ENCODE assay signal across 15 cellular contexts in the genomic region with DNA sequence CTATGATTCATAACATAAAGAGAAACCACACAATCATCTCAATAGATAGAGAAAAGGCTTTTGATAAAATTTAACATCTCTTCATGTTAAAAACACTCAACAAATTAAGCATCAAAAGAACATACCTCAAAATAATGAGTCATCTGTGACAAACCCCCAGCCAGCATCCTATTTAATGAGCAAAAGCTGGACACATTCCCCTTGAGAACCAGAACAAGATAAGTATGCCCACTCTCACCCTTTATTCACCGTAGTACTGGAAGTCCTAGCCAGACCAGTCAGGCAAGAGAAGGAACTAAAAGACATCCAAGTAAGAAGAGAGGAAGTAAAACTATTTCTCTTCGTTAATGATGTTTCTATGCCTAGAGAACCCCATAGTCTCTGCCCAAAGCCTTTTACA.
"Had no signal": no experiment of that assay in that cellular context is flagged by ENCODE, and none has a peak within 500 bp of the region (broad histone marks: within the 10 kb centered on the region; RNA-seq: fewer than 3 reads in every experiment).

No MANE protein-coding gene starts in this region.

- DNase-seq: activated CD4-positive, alpha-beta memory T cell treated with anti-CD3 and anti-CD28 coated beads for 36 hours; activated CD4-positive, alpha-beta T cell treated with anti-CD3 and anti-CD28 coated beads for 36 hours; activated CD8-positive, alpha-beta memory T cell treated with anti-CD3 and anti-CD28 coated beads, Interleukin-2, amount 10 ng/mL, durations not matched to agents 7 days and 5 days; amygdala; effector CD4-positive, alpha-beta T cell; heart left ventricle; left lung; nephron progenitor cell; occipital lobe; stimulated activated CD8-positive, alpha-beta memory T cell treated with anti-CD3 and anti-CD28 coated beads, Interleukin-4, amount 100 ng/mL, for 48 hours; stimulated activated naive CD4-positive, alpha-beta T cell; upper lobe of right lung had no signal

- H3K4me3 ChIP-seq: gastroesophageal sphincter, heart left ventricle, left lung, upper lobe of right lung had no signal

- H3K27ac ChIP-seq: gastroesophageal sphincter, heart left ventricle, left lung, upper lobe of right lung had no signal

- H3K36me3 ChIP-seq: gastroesophageal sphincter, heart left ventricle, left lung, upper lobe of right lung had no signal

- H3K9me3 ChIP-seq: gastroesophageal sphincter, upper lobe of right lung had no signal

- ATAC-seq: activated CD4-positive, alpha-beta T cell treated with anti-CD3 and anti-CD28 coated beads for 36 hours; activated CD8-positive, alpha-beta memory T cell treated with anti-CD3 and anti-CD28 coated beads, Interleukin-2, amount 10 ng/mL, durations not matched to agents 7 days and 5 days; esophagus mucosa; gastroesophageal sphincter; heart left ventricle; left lung; upper lobe of right lung; WTC11 had no signal

- H3K27me3 ChIP-seq: gastroesophageal sphincter, heart left ventricle, left lung, upper lobe of right lung had no signal
